In genomic region chr12:80268924-80269749, GRCh38 we compare ENCODE assay signal across 9 cellular contexts.
A peak's percentile ranks its signal among the peaks of the same experiment; 100 is the strongest.
DNase-seq lines count a peak whose midpoint lies in the region; ATAC-seq and TF ChIP-seq lines count a peak whose summit lies in the region.
"Had no signal": no experiment of that assay in that cellular context is flagged by ENCODE, and none has a peak within 500 bp of the region (broad histone marks: within the 10 kb centered on the region; RNA-seq: fewer than 3 reads in every experiment).

No MANE protein-coding gene starts in this region.

- H3K4me1 ChIP-seq in ascending aorta: peaks cover 0 to 6% of the 10 kb centered on the region in 2 donors

- ATAC-seq in HG02610 (IDR thresholded peaks at IDR 0.05; ENCODE audit: unreplicated experiment) (peak; percentile 89), HG03460 (IDR thresholded peaks at IDR 0.05; ENCODE audit: unreplicated experiment) (no peak)

- peak overlapping the region in 1 of 2 donors; percentile 27 for H3K4me3 ChIP-seq in ascending aorta

- no peaks in the 10 kb centered on the region for H3K27me3 ChIP-seq in ascending aorta

- H3K9me3 ChIP-seq in ascending aorta: no peaks in the 10 kb centered on the region

- H3K27ac ChIP-seq in ascending aorta: no peak overlapping the region

- no peak for TF ChIP-seq CTCF in ascending aorta (IDR thresholded peaks at IDR 0.05)

- no peaks in the 10 kb centered on the region for H3K36me3 ChIP-seq in ascending aorta

- intact Hi-C loops in ascending aorta (cut with DNase I): loop anchor here (1.0 to 5.0 kb wide), 3 partner anchors 74 to 862 kb away; no protein-coding TSS in a partner anchor

- peak; percentile 89 for DNase-seq in DMS53 (lab: John Stamatoyannopoulos, UW)
- DNase-seq in amniotic stem cell (lab: John Stamatoyannopoulos, UW): peak; percentile 78
- DNase-seq in middle frontal gyrus (ENCODE audit: extremely low spot score, low spot score): peak; percentile 23
- DNase-seq in ascending aorta (ENCODE audit: low spot score in 2 of 2): no peak
- no peak for DNase-seq in NCI-H2107 treated with DMSO at 0.1 percent for 48 hours (lab: John Stamatoyannopoulos, UW; ENCODE audit: unreplicated experiment)
- no peak for DNase-seq in NCI-H1092 (lab: John Stamatoyannopoulos, UW)
- DNase-seq: activated naive CD4-positive, alpha-beta T cell had no signal

Comparison
In these comparisons a context has a peak if more than half of its experiments do, and no peak if none do; other contexts are left out.
1. DNase-seq: peak in DMS53 (single experiment), amniotic stem cell (single experiment) and middle frontal gyrus (single experiment); none in ascending aorta (0 of 2), NCI-H2107 treated with DMSO at 0.1 percent for 48 hours (single experiment) and NCI-H1092 (single experiment).